Comparison of ENCODE assay signal across 9 cellular contexts in genomic region chr1:16162163-16162822, GRCh38. TPM values are rescaled to one million over a fixed set of nuclear protein-coding genes. Genes with fewer than 3 reads are reported as not detected.
A peak's percentile ranks its signal among the peaks of the same experiment; 100 is the strongest.
DNase-seq lines count a peak whose midpoint lies in the region; ATAC-seq, FAIRE-seq and TF ChIP-seq lines count a peak whose summit lies in the region.
"Had no signal": no experiment of that assay in that cellular context is flagged by ENCODE, and none has a peak within 500 bp of the region (broad histone marks: within the 10 kb centered on the region; RNA-seq: fewer than 3 reads in every experiment).

No MANE protein-coding gene starts in this region.

- no peak overlapping the region for H3K9ac ChIP-seq in trophoblast cell (ENCODE audit: low read length)

- peak overlapping the region; percentile 52 for H2BK12ac ChIP-seq in trophoblast cell (ENCODE audit: low read length)

- H3K79me1 ChIP-seq in trophoblast cell (ENCODE audit: low read length), result peaks cover 4% of the 10 kb centered on the region

- H4K8ac ChIP-seq in trophoblast cell (ENCODE audit: low read depth, low read length), result peak overlapping the region; percentile 51

- H3K23ac ChIP-seq in trophoblast cell (ENCODE audit: low read length), result no peak overlapping the region

- H2BK120ac ChIP-seq in trophoblast cell (ENCODE audit: insufficient read depth, low read length, poor library complexity), result no peak overlapping the region

- POLR2A ChIA-PET in CD4-positive, alpha-beta T cell (lab: Charles Lee), result interaction anchor here (0.6 to 1.9 kb wide), 5 partner anchors 44 to 329 kb away, joined by 3 to 6 read pairs (median 5); no protein-coding TSS in a partner anchor

- H4K12ac ChIP-seq in trophoblast cell (ENCODE audit: low read depth, low read length), result no peak overlapping the region

- H2AK5ac ChIP-seq in trophoblast cell (ENCODE audit: low read length), result peak overlapping the region; percentile 54

- CTCF ChIA-PET in CD4-positive, alpha-beta T cell (lab: Charles Lee), result interaction anchor here (1.0 to 1.3 kb wide), 3 partner anchors 24 to 201 kb away, joined by 3 read pairs; no protein-coding TSS in a partner anchor

- peak overlapping the region; percentile 67 for H4K91ac ChIP-seq in trophoblast cell (ENCODE audit: low read depth, low read length)

- H3K79me2 ChIP-seq in trophoblast cell (ENCODE audit: control insufficient read depth, insufficient read depth, low read length, poor library complexity), result no peaks in the 10 kb centered on the region

- DNase-seq in CD4-positive, alpha-beta T cell, result peak; percentile 21 to 64 (median 51)
- peak; percentile 36 for DNase-seq in activated CD4-positive, CD25-positive, alpha-beta regulatory T cell treated with anti-CD3 and anti-CD28 coated beads, Interleukin-2, amount 50 U/mL, for 16 hours (ENCODE audit: low read depth, low spot score)
- peak; percentile 61 for DNase-seq in activated naive CD8-positive, alpha-beta T cell treated with anti-CD3 and anti-CD28 coated beads, Interleukin-2, amount 50 U/mL, for 24 hours
- DNase-seq in trophoblast cell, result peak in 1 of 2 donors; percentile 45
- DNase-seq in NCI-H69 (lab: John Stamatoyannopoulos, UW), result no peak
- DNase-seq in GF-D8 (lab: John Stamatoyannopoulos, UW), result no peak
- no peak for DNase-seq in RCC 7860 (ENCODE audit: low spot score)

- TF ChIP-seq CTCF in CD4-positive, alpha-beta T cell (IDR thresholded peaks at IDR 0.05), result no peak

- no peaks in the 10 kb centered on the region for H3K27me3 ChIP-seq in CD4-positive, alpha-beta T cell (ENCODE audit: control insufficient read depth, insufficient read depth, low read length)
- no peaks in the 10 kb centered on the region for H3K27me3 ChIP-seq in trophoblast cell (ENCODE audit: insufficient read depth, low read length)

- peaks cover 83% of the 10 kb centered on the region for H3K4me1 Mint-ChIP-seq in CD4-positive, alpha-beta T cell (ENCODE audit: low read depth)
- peaks cover 48% of the 10 kb centered on the region for H3K4me1 Mint-ChIP-seq in activated naive CD8-positive, alpha-beta T cell treated with anti-CD3 and anti-CD28 coated beads, Interleukin-2, amount 50 U/mL, for 24 hours

- H3K9me3 ChIP-seq in CD4-positive, alpha-beta T cell (ENCODE audit: control insufficient read depth, low read length), result no peaks in the 10 kb centered on the region
- H3K9me3 ChIP-seq in trophoblast cell (ENCODE audit: insufficient read depth, low read depth, low read length), result no peaks in the 10 kb centered on the region

- no peak for FAIRE-seq in RCC 7860 (lab: Jason Lieb, UNC)

- no peaks in the 10 kb centered on the region for H3K27me3 Mint-ChIP-seq in CD4-positive, alpha-beta T cell
- peaks cover 3% of the 10 kb centered on the region for H3K27me3 Mint-ChIP-seq in activated naive CD8-positive, alpha-beta T cell treated with anti-CD3 and anti-CD28 coated beads, Interleukin-2, amount 50 U/mL, for 24 hours

- H3K4me2 ChIP-seq in trophoblast cell (ENCODE audit: low read length), result no peak overlapping the region

- H3K4me3 ChIP-seq in trophoblast cell (ENCODE audit: low read depth, low read length), result no peak overlapping the region

- H3K4me3 Mint-ChIP-seq in CD4-positive, alpha-beta T cell, result peak overlapping the region; percentile 81
- H3K4me3 Mint-ChIP-seq in activated naive CD8-positive, alpha-beta T cell treated with anti-CD3 and anti-CD28 coated beads, Interleukin-2, amount 50 U/mL, for 24 hours, result no peak overlapping the region

- H3K4me1 ChIP-seq in trophoblast cell (ENCODE audit: control insufficient read depth in 1 of 2, insufficient read depth in 2 of 2, low read length in 2 of 2), result peaks cover 10 to 15% of the 10 kb centered on the region in 2 experiments

- intact Hi-C loops in CD4-positive, alpha-beta T cell (cut with DNase I, micrococcal nuclease), result no loop called here

- H3K4ac ChIP-seq in trophoblast cell (ENCODE audit: low read depth, low read length), result no peak overlapping the region

- no peaks in the 10 kb centered on the region for H3K9me3 Mint-ChIP-seq in CD4-positive, alpha-beta T cell
- no peaks in the 10 kb centered on the region for H3K9me3 Mint-ChIP-seq in activated naive CD8-positive, alpha-beta T cell treated with anti-CD3 and anti-CD28 coated beads, Interleukin-2, amount 50 U/mL, for 24 hours

- no peaks in the 10 kb centered on the region for H3K36me3 ChIP-seq in trophoblast cell (ENCODE audit: control insufficient read depth in 1 of 2, insufficient read depth in 2 of 2, low read length in 2 of 2)

- no peak overlapping the region for H3K14ac ChIP-seq in trophoblast cell (ENCODE audit: low read length)

- no CpG with 5 or more reads among the region's 32 CpGs for WGBS in trophoblast cell (ENCODE audit: extremely low coverage, insufficient coverage, insufficient read length)

- peak overlapping the region; percentile 6 for H2BK5ac ChIP-seq in trophoblast cell (ENCODE audit: low read depth, low read length, poor library complexity)

- H2AFZ ChIP-seq in trophoblast cell (ENCODE audit: insufficient read depth, low read length, poor library complexity), result no peak overlapping the region

- H3K27ac Mint-ChIP-seq in CD4-positive, alpha-beta T cell, result peak overlapping the region; percentile 64
- H3K27ac Mint-ChIP-seq in activated naive CD8-positive, alpha-beta T cell treated with anti-CD3 and anti-CD28 coated beads, Interleukin-2, amount 50 U/mL, for 24 hours, result no peak overlapping the region

- peak overlapping the region; percentile 54 for H3K27ac ChIP-seq in CD4-positive, alpha-beta T cell (ENCODE audit: low read depth, low read length)
- H3K27ac ChIP-seq in trophoblast cell (ENCODE audit: low read depth, low read length), result no peak overlapping the region

- peak; percentile 54 for ATAC-seq in CD4-positive, alpha-beta T cell (ENCODE audit: poor library complexity)
- ATAC-seq in activated naive CD8-positive, alpha-beta T cell treated with anti-CD3 and anti-CD28 coated beads, Interleukin-2, amount 50 U/mL, for 24 hours, result peak; percentile 15
- no peak for ATAC-seq in GM21360 (IDR thresholded peaks at IDR 0.05; ENCODE audit: unreplicated experiment)

- no peaks in the 10 kb centered on the region for H3K36me3 Mint-ChIP-seq in CD4-positive, alpha-beta T cell (ENCODE audit: low read depth)
- H3K36me3 Mint-ChIP-seq in activated naive CD8-positive, alpha-beta T cell treated with anti-CD3 and anti-CD28 coated beads, Interleukin-2, amount 50 U/mL, for 24 hours (ENCODE audit: low read depth), result no peaks in the 10 kb centered on the region

- H3K18ac ChIP-seq in trophoblast cell (ENCODE audit: low read length), result peak overlapping the region; percentile 82

RNA-seq across cellular contexts. Expression of gene EPHA2, which starts 6.4 kb away (rescaled TPM):
- under 1 TPM in 1 of 2 experiments, not detected in 1; 0.22 TPM for total RNA-seq in CD4-positive, alpha-beta T cell
- polyA plus RNA-seq in trophoblast cell (2013), result 27.6 and 30.3 TPM in 2 replicates

RNA-seq across cellular contexts. Expression of gene ARHGEF19, which starts 50.2 kb away (rescaled TPM):
- 1 to 10 TPM; 3.8 to 5.8 TPM for total RNA-seq in CD4-positive, alpha-beta T cell
- polyA plus RNA-seq in trophoblast cell (2013), result 10.9 and 12.8 TPM in 2 replicates
- total RNA-seq: HT1080 had no signal

Comparison
In these comparisons a context has a peak if more than half of its experiments do, and no peak if none do; other contexts are left out.
1. DNase-seq: peak in CD4-positive, alpha-beta T cell (10 of 10), activated CD4-positive, CD25-positive, alpha-beta regulatory T cell treated with anti-CD3 and anti-CD28 coated beads, Interleukin-2, amount 50 U/mL, for 16 hours (single experiment) and activated naive CD8-positive, alpha-beta T cell treated with anti-CD3 and anti-CD28 coated beads, Interleukin-2, amount 50 U/mL, for 24 hours (single experiment); none in NCI-H69 (single experiment), GF-D8 (single experiment) and RCC 7860 (single experiment).